ENCODE assay signal across 10 cellular contexts in the genomic region with DNA sequence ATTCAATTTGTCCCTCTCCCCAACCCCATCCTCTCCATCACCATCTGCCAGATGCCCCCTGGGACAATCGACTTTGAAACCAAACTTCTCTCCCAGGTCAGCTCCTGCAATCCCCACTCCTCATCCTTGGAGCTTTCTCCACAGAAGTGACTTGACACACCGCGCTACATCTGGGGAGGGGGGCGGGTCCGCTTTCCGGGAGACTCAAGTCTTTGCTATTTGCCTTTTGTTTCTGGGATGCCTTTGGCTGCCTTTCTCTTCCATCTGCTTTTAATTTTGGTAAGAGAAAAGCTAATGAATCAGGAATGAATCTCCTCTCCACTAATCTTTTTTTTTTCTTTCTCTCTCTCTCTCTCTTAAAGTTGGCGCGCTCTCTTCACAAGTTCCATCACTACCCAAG. TPM values are rescaled to one million over a fixed set of nuclear protein-coding genes. Genes with fewer than 3 reads are reported as not detected.
DNase-seq lines count a peak whose midpoint lies in the region; ATAC-seq and TF ChIP-seq lines count a peak whose summit lies in the region.
"Had no signal": no experiment of that assay in that cellular context is flagged by ENCODE, and none has a peak within 500 bp of the region (broad histone marks: within the 10 kb centered on the region; RNA-seq: fewer than 3 reads in every experiment).

No MANE protein-coding gene starts in this region.

- peaks cover 51% of the 10 kb centered on the region for H3K27me3 Mint-ChIP-seq in activated CD4-positive, alpha-beta T cell treated with anti-CD3 and anti-CD28 coated beads for 36 hours

- no peaks in the 10 kb centered on the region for H3K36me3 Mint-ChIP-seq in activated CD4-positive, alpha-beta T cell treated with anti-CD3 and anti-CD28 coated beads for 36 hours (ENCODE audit: low read depth)

- H3K27me3 ChIP-seq in iPS-20b (ENCODE audit: insufficient read depth, low read length) (peaks cover 16% of the 10 kb centered on the region), suprapubic skin (no peaks in the 10 kb centered on the region)
- H3K27me3 ChIP-seq: BLaER1 treated with 17β-estradiol and CSF1 and Interleukin-3, amounts not matched to agents 10 nM and 100 nM had no signal

- H3K4me1 Mint-ChIP-seq in activated CD4-positive, alpha-beta T cell treated with anti-CD3 and anti-CD28 coated beads for 36 hours = peaks cover 17% of the 10 kb centered on the region

- POLR2A ChIA-PET in activated CD4-positive, alpha-beta T cell treated with anti-CD3 and anti-CD28 coated beads for 36 hours (lab: Charles Lee) = no interaction called here

- WGBS in suprapubic skin = 3% methylated on average over 8 of the region's 8 CpGs

- no peak for ATAC-seq in activated CD4-positive, alpha-beta T cell treated with anti-CD3 and anti-CD28 coated beads for 36 hours
- ATAC-seq in left lobe of liver = no peak
- ATAC-seq in HG02852 (IDR thresholded peaks at IDR 0.05; ENCODE audit: unreplicated experiment) = no peak

- peak overlapping the region; percentile 92; the same call in 1 of the 2 replicates for H3K9ac ChIP-seq in iPS-20b (ENCODE audit: low read depth, low read length)
- H3K9ac ChIP-seq: BLaER1 treated with 17β-estradiol and CSF1 and Interleukin-3, amounts not matched to agents 10 nM and 100 nM had no signal

- peak overlapping the region; percentile 74 for H3K4me3 Mint-ChIP-seq in activated CD4-positive, alpha-beta T cell treated with anti-CD3 and anti-CD28 coated beads for 36 hours

- TF ChIP-seq POLR2A in suprapubic skin (IDR thresholded peaks at IDR 0.05) = no peak

- no peak for TF ChIP-seq CTCF in suprapubic skin (IDR thresholded peaks at IDR 0.05)

- H3K4me1 ChIP-seq in iPS-20b (ENCODE audit: insufficient read depth, low read length) (peaks cover 11% of the 10 kb centered on the region; the same call in 1 of the 2 replicates), suprapubic skin (peaks cover 20% of the 10 kb centered on the region)
- H3K4me1 ChIP-seq: BLaER1 treated with 17β-estradiol and CSF1 and Interleukin-3, amounts not matched to agents 10 nM and 100 nM had no signal

- no peak for TF ChIP-seq EP300 in suprapubic skin (IDR thresholded peaks at IDR 0.05)

- no peaks in the 10 kb centered on the region for H3K9me3 Mint-ChIP-seq in activated CD4-positive, alpha-beta T cell treated with anti-CD3 and anti-CD28 coated beads for 36 hours (ENCODE audit: low read depth)

- no peak overlapping the region for H3K27ac ChIP-seq in iPS-20b (ENCODE audit: low read length)
- H3K27ac ChIP-seq in suprapubic skin = peak overlapping the region; percentile 90
- H3K27ac ChIP-seq: BLaER1 treated with 17β-estradiol and CSF1 and Interleukin-3, amounts not matched to agents 10 nM and 100 nM had no signal

- no peak overlapping the region for H3K27ac Mint-ChIP-seq in activated CD4-positive, alpha-beta T cell treated with anti-CD3 and anti-CD28 coated beads for 36 hours

- intact Hi-C loops in activated CD4-positive, alpha-beta T cell treated with anti-CD3 and anti-CD28 coated beads for 36 hours (cut with DNase I, micrococcal nuclease) = loop anchor here (5.0 to 10.0 kb wide), 2 partner anchors 692 to 829 kb away; partner anchors contain the start of genes PGM3 (in 1 of the 2) and RWDD2A (in 1 of the 2)

- H3K4me3 ChIP-seq in iPS-20b (ENCODE audit: low read length) (peak overlapping the region; percentile 89), suprapubic skin (peak overlapping the region; percentile 89)
- H3K4me3 ChIP-seq: BLaER1 treated with 17β-estradiol and CSF1 and Interleukin-3, amounts not matched to agents 10 nM and 100 nM had no signal

- no peaks in the 10 kb centered on the region for H3K9me3 ChIP-seq in iPS-20b (ENCODE audit: insufficient read depth, low read depth, low read length)
- no peaks in the 10 kb centered on the region for H3K9me3 ChIP-seq in suprapubic skin

- no peak for DNase-seq in activated CD4-positive, alpha-beta T cell treated with anti-CD3 and anti-CD28 coated beads for 36 hours
- no peak for DNase-seq in activated CD4-positive, alpha-beta T cell treated with anti-CD3 and anti-CD28 coated beads, Interleukin-2, amount 50 U/mL, for 48 hours
- peak; percentile 48 for DNase-seq in astrocyte of the hippocampus (ENCODE audit: low read depth, low spot score)
- DNase-seq in suprapubic skin (ENCODE audit: low spot score in 2 of 2) = peak in 1 of 2 donors; percentile 68
- no peak for DNase-seq in activated gamma-delta T cell treated with Interleukin-2 at 50 U/mL for 16 hours
- no peak for DNase-seq in left lobe of liver (ENCODE audit: low spot score)

- H3K36me3 ChIP-seq in iPS-20b (ENCODE audit: insufficient read depth, low read depth, low read length) (peaks cover 20% of the 10 kb centered on the region; the same call in 1 of the 2 replicates), suprapubic skin (no peaks in the 10 kb centered on the region)
- H3K36me3 ChIP-seq: BLaER1 treated with 17β-estradiol and CSF1 and Interleukin-3, amounts not matched to agents 10 nM and 100 nM had no signal

- CTCF ChIA-PET in activated CD4-positive, alpha-beta T cell treated with anti-CD3 and anti-CD28 coated beads for 36 hours (lab: Charles Lee) = interaction anchor here (0.5 to 1.3 kb wide), 3 partner anchors 50 to 1969 kb away, joined by 3 to 4 read pairs (median 4); no protein-coding TSS in a partner anchor

RNA-seq across cellular contexts. Expression of gene TPBG, which starts 0.7 kb away (rescaled TPM):
- under 1 TPM; 0.33 to 0.43 TPM for total RNA-seq in activated CD4-positive, alpha-beta T cell treated with anti-CD3 and anti-CD28 coated beads for 36 hours
- total RNA-seq in suprapubic skin = 10 to 100 TPM; 24.4 to 32.0 (median 29.5) TPM
- total RNA-seq in left lobe of liver = 1.0 TPM
- total RNA-seq: OCI-LY7 had no signal

Comparison
In these comparisons a context has a peak if more than half of its experiments do, and no peak if none do; other contexts are left out.
1. RNA of gene TPBG, which starts 0.7 kb away (total RNA-seq): 24.4 to 32.0 TPM in suprapubic skin; 1.0 TPM in left lobe of liver (single experiment) and 0.33 to 0.43 TPM in activated CD4-positive, alpha-beta T cell treated with anti-CD3 and anti-CD28 coated beads for 36 hours; every median in the first group is over 10 times any median in the second.